ENCODE assay signal across 9 cellular contexts in the genomic region with DNA sequence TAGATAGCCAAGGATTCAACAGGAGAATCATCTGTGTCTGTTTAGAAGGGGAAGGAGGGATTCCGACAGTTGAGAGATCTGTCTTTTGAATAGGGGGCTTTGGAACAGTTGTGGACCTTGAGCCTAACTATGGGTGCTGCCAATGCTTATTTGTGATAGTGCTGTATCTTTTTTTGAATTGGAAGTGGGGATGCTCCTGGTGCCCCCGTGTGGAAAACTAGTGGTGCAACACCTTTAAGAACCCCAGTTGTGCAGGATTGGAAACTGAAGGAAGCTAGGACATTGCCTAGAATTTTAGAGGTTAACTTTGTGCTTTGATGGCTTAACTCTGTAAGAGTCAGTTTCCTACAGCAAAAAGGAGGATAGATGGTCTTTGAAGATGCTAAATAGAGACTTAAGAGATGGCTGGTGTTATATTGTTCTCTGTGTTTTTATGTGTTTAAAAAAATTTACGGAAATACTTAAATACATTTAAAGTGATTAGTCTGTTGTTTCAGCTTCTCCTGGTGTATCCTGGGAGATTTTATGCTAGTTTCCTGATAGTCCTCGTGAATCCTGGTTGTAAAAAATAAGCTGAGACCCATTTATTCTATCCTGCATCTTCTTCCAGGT.
DNase-seq lines count a peak whose midpoint lies in the region; ATAC-seq and TF ChIP-seq lines count a peak whose summit lies in the region.
"Had no signal": no experiment of that assay in that cellular context is flagged by ENCODE, and none has a peak within 500 bp of the region (broad histone marks: within the 10 kb centered on the region; RNA-seq: fewer than 3 reads in every experiment).

No MANE protein-coding gene starts in this region.

- H3K4me3 Mint-ChIP-seq in activated naive CD8-positive, alpha-beta T cell treated with anti-CD3 and anti-CD28 coated beads, Interleukin-2, amount 50 U/mL, for 24 hours = peak overlapping the region; percentile 0
- H3K4me3 Mint-ChIP-seq: T-helper 1 cell treated with Interleukin-12 subunit alpha and Interleukin-12 subunit beta and Interleukin-4 antibody, amounts not matched to agents 30 μg/mL and 1 μg/mL, for 36 hours had no signal

- H3K27ac Mint-ChIP-seq in activated naive CD8-positive, alpha-beta T cell treated with anti-CD3 and anti-CD28 coated beads, Interleukin-2, amount 50 U/mL, for 24 hours = peak overlapping the region; percentile 44
- H3K27ac Mint-ChIP-seq: T-helper 1 cell treated with Interleukin-12 subunit alpha and Interleukin-12 subunit beta and Interleukin-4 antibody, amounts not matched to agents 30 μg/mL and 1 μg/mL, for 36 hours had no signal

- peaks cover 15% of the 10 kb centered on the region for H3K36me3 Mint-ChIP-seq in activated naive CD8-positive, alpha-beta T cell treated with anti-CD3 and anti-CD28 coated beads, Interleukin-2, amount 50 U/mL, for 24 hours (ENCODE audit: low read depth)

- H2AFZ ChIP-seq in PC-3 (ENCODE audit: low read length) = no peak overlapping the region

- DNase-seq in COLO668 (lab: John Stamatoyannopoulos, UW; ENCODE audit: unreplicated experiment) (peak; percentile 12), HEK293T (ENCODE audit: extremely low spot score) (peak; percentile 62), PC-3 (peak; percentile 94), right cardiac atrium (no peak)
- peak; percentile 47 for DNase-seq in activated naive CD8-positive, alpha-beta T cell treated with anti-CD3 and anti-CD28 coated beads, Interleukin-2, amount 50 U/mL, for 24 hours

- H3K36me3 ChIP-seq in PC-3 (ENCODE audit: low read depth, low read length) (peaks cover 50% of the 10 kb centered on the region), skeletal muscle satellite cell (ENCODE audit: insufficient read depth, low read length) (peaks cover 44% of the 10 kb centered on the region)

- intact Hi-C loops in PC-3 (cut with micrococcal nuclease) (loop anchor here (1.0 to 5.0 kb wide), 8 partner anchors 46 to 234 kb away; no protein-coding TSS in a partner anchor), right cardiac atrium (cut with DNase I) (loop anchor here (2.0 to 10.0 kb wide), 3 partner anchors 84 to 196 kb away; a partner anchor contains a TSS)

- CTCF ChIA-PET in HEK293T (lab: Yijun Ruan, JAX) = interaction anchor here (0.6 to 1.6 kb wide), 8 partner anchors 12 to 201 kb away, joined by 3 to 5 read pairs (median 3); no protein-coding TSS in a partner anchor
- CTCF ChIA-PET in PC-3 (lab: Charles Lee) = interaction anchor here (0.5 to 2.4 kb wide), 39 partner anchors 13 to 1488 kb away, joined by 3 to 27 read pairs (median 5); a partner anchor contains a TSS

- H3K9me3 Mint-ChIP-seq in activated naive CD8-positive, alpha-beta T cell treated with anti-CD3 and anti-CD28 coated beads, Interleukin-2, amount 50 U/mL, for 24 hours = no peaks in the 10 kb centered on the region
- H3K9me3 Mint-ChIP-seq: T-helper 1 cell treated with Interleukin-12 subunit alpha and Interleukin-12 subunit beta and Interleukin-4 antibody, amounts not matched to agents 30 μg/mL and 1 μg/mL, for 36 hours had no signal

- POLR2A ChIA-PET in HEK293T (lab: Yijun Ruan, JAX) = no interaction called here
- POLR2A ChIA-PET in PC-3 (lab: Charles Lee; ENCODE audit: unreplicated experiment) = interaction anchor here (0.5 to 0.6 kb wide), 5 partner anchors 16 to 201 kb away, joined by 3 to 5 read pairs (median 4); no protein-coding TSS in a partner anchor

- H3K4me1 Mint-ChIP-seq in activated naive CD8-positive, alpha-beta T cell treated with anti-CD3 and anti-CD28 coated beads, Interleukin-2, amount 50 U/mL, for 24 hours = peaks cover 56% of the 10 kb centered on the region

- H3K9me2 ChIP-seq in PC-3 (replicated peaks; ENCODE audit: low read length) = no peaks in the 10 kb centered on the region

- H3K4me1 ChIP-seq in PC-3 (ENCODE audit: insufficient read depth, low read length) (peaks cover 43% of the 10 kb centered on the region), right cardiac atrium (ENCODE audit: control insufficient read depth, insufficient read depth, low read length) (no peaks in the 10 kb centered on the region), skeletal muscle satellite cell (ENCODE audit: control insufficient read depth, insufficient read depth, low read length) (peaks cover 38% of the 10 kb centered on the region)

- no peaks in the 10 kb centered on the region for H3K9me3 ChIP-seq in PC-3 (ENCODE audit: low read length)
- no peaks in the 10 kb centered on the region for H3K9me3 ChIP-seq in right cardiac atrium (ENCODE audit: control insufficient read depth, low read length)
- H3K9me3 ChIP-seq in skeletal muscle satellite cell (replicated peaks; ENCODE audit: low read length) = no peaks in the 10 kb centered on the region

- WGBS in right cardiac atrium = 43% methylated on average over 4 of the region's 4 CpGs

- H3K27ac ChIP-seq in PC-3 (ENCODE audit: low read length) (no peak overlapping the region), right cardiac atrium (ENCODE audit: low read length) (no peak overlapping the region)

- H3K79me2 ChIP-seq in PC-3 (ENCODE audit: low read length) = peaks cover 55% of the 10 kb centered on the region

- peak; percentile 49 for ATAC-seq in PC-3
- no peak for ATAC-seq in activated naive CD8-positive, alpha-beta T cell treated with anti-CD3 and anti-CD28 coated beads, Interleukin-2, amount 50 U/mL, for 24 hours
- ATAC-seq in right cardiac atrium = peak; percentile 73
- ATAC-seq in GM18511 (IDR thresholded peaks at IDR 0.05; ENCODE audit: unreplicated experiment) = no peak
- ATAC-seq in HG03521 (IDR thresholded peaks at IDR 0.05; ENCODE audit: unreplicated experiment) = no peak

- peaks cover 6% of the 10 kb centered on the region; the same call in 1 of the 2 replicates for H4K20me1 ChIP-seq in PC-3 (ENCODE audit: low read length)

- TF ChIP-seq CTCF in PC-3 (conservative IDR thresholded peaks at IDR 0.05; ENCODE audit: low read depth, low read length) = no peak

- H3K27me3 Mint-ChIP-seq in activated naive CD8-positive, alpha-beta T cell treated with anti-CD3 and anti-CD28 coated beads, Interleukin-2, amount 50 U/mL, for 24 hours = no peaks in the 10 kb centered on the region

- H3K27me3 ChIP-seq in PC-3 (ENCODE audit: low read length) (no peaks in the 10 kb centered on the region), right cardiac atrium (ENCODE audit: control insufficient read depth, insufficient read depth) (no peaks in the 10 kb centered on the region), skeletal muscle satellite cell (ENCODE audit: control insufficient read depth, insufficient read depth, low read length) (no peaks in the 10 kb centered on the region)

- H3K4me2 ChIP-seq in PC-3 (ENCODE audit: low read length) = no peak overlapping the region
- no peak overlapping the region for H3K4me2 ChIP-seq in skeletal muscle satellite cell (ENCODE audit: low read length)

- no TSS peak for BruUV-seq in PC-3 (replicated peaks; lab: Mats Ljungman, UMichigan)

- H3F3A ChIP-seq in PC-3 (ENCODE audit: low read length, unreplicated experiment) = peaks cover 22% of the 10 kb centered on the region

- H3K4me3 ChIP-seq in PC-3 (ENCODE audit: low read length) (no peak overlapping the region), right cardiac atrium (ENCODE audit: low read length) (no peak overlapping the region), skeletal muscle satellite cell (ENCODE audit: low read length) (no peak overlapping the region)

- no peak overlapping the region; the same call in 1 of the 2 replicates for H3K9ac ChIP-seq in PC-3 (ENCODE audit: low read length)
- H3K9ac ChIP-seq in skeletal muscle satellite cell (ENCODE audit: low read depth, low read length) = peak overlapping the region; percentile 54

TF ChIP-seq in HEK293T, 16 proteins besides CTCF, POLR2A, EP300 and RAD21:
- no peak for TF ChIP-seq ZNF384 (IDR thresholded peaks at IDR 0.05)
- TF ChIP-seq SP1 (IDR thresholded peaks at IDR 0.05) = no peak
- TF ChIP-seq SUZ12 (IDR thresholded peaks at IDR 0.05) = no peak
- TF ChIP-seq, protein P1, sequence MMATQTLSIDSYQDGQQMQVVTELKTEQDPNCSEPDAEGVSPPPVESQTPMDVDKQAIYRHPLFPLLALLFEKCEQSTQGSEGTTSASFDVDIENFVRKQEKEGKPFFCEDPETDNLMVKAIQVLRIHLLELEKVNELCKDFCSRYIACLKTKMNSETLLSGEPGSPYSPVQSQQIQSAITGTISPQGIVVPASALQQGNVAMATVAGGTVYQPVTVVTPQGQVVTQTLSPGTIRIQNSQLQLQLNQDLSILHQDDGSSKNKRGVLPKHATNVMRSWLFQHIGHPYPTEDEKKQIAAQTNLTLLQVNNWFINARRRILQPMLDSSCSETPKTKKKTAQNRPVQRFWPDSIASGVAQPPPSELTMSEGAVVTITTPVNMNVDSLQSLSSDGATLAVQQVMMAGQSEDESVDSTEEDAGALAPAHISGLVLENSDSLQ (IDR thresholded peaks at IDR 0.05) = no peak

Comparison
In these comparisons a context has a peak if more than half of its experiments do, and no peak if none do; other contexts are left out.
1. DNase-seq: peak in COLO668 (single experiment), HEK293T (single experiment), PC-3 (single experiment) and activated naive CD8-positive, alpha-beta T cell treated with anti-CD3 and anti-CD28 coated beads, Interleukin-2, amount 50 U/mL, for 24 hours (single experiment); none in right cardiac atrium (0 of 3).
2. ATAC-seq: peak in PC-3 (single experiment) and right cardiac atrium (2 of 2); none in activated naive CD8-positive, alpha-beta T cell treated with anti-CD3 and anti-CD28 coated beads, Interleukin-2, amount 50 U/mL, for 24 hours (single experiment), GM18511 (single experiment) and HG03521 (single experiment).